In the genomic region with DNA sequence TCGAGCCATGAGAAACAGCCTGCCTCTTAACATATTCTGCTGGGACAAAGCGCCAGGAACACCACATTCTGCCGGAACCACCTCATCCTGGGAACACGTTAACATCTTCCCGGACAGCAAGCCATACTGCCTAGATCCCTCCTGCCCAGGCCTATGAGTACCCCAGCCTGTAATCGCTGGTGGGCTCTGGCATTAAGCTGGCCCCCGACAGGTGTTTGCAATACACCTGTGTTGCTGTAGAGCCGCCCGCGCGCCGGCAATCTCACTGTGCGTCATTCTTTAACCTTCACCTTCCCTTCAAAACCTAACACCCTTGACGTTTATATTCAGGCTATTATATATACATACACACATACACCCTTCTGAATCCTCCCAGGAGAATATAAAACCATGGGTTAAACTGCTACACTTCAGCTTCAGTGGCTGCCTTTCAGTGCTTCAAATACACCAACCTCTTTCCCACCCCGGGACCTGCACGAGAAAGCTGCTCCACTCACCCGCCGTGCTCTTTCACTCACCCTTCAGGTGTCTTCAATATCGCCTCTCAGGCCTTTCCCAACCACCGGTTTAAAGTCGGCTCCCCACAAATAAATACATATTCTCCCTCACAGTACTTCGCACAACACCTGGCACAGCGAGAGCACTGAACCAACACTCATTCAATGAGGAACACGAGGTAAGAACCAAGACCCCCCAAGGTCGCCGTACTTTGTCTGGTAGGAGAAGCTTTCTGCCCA, we compare ENCODE assay signal across 9 cellular contexts. TPM values are rescaled to one million over a fixed set of nuclear protein-coding genes. Genes with fewer than 3 reads are reported as not detected.
DNase-seq lines count a peak whose midpoint lies in the region; ATAC-seq, FAIRE-seq and TF ChIP-seq lines count a peak whose summit lies in the region.
"Had no signal": no experiment of that assay in that cellular context is flagged by ENCODE, and none has a peak within 500 bp of the region (broad histone marks: within the 10 kb centered on the region; RNA-seq: fewer than 3 reads in every experiment).

No MANE protein-coding gene starts in this region.

- H3K9me3 Mint-ChIP-seq in astrocyte (ENCODE audit: unreplicated experiment) = no peaks in the 10 kb centered on the region

- peaks cover 4% of the 10 kb centered on the region for H3K36me3 Mint-ChIP-seq in astrocyte (ENCODE audit: low read depth, unreplicated experiment)

- peak overlapping the region; percentile 98 for H3K4me2 ChIP-seq in astrocyte (ENCODE audit: low read length)

- H3K27me3 ChIP-seq in cardiac muscle cell (peaks cover 31% of the 10 kb centered on the region), astrocyte (ENCODE audit: insufficient read depth, low read length) (no peaks in the 10 kb centered on the region), right lobe of liver (no peaks in the 10 kb centered on the region), upper lobe of right lung (no peaks in the 10 kb centered on the region)

- intact Hi-C loops in Right ventricle myocardium inferior (cut with DNase I) = no loop called here
- intact Hi-C loops in right lobe of liver (cut with DNase I) = no loop called here
- intact Hi-C loops in upper lobe of right lung (cut with DNase I) = no loop called here

- peaks cover 28% of the 10 kb centered on the region for H4K20me1 ChIP-seq in astrocyte (ENCODE audit: insufficient read depth, low read length)

- H3K79me2 ChIP-seq in astrocyte (ENCODE audit: insufficient read depth, low read length) = peaks cover 31% of the 10 kb centered on the region

- H3K4me3 ChIP-seq in cardiac muscle cell (peak overlapping the region; percentile 62), astrocyte (ENCODE audit: insufficient read depth, low read depth, low read length) (peak overlapping the region; percentile 93), right lobe of liver (peak overlapping the region; percentile 87 to 97 (median 88)), upper lobe of right lung (peak overlapping the region; percentile 100)

- H3K27ac ChIP-seq in cardiac muscle cell (no peak overlapping the region), astrocyte (ENCODE audit: low read depth, low read length) (no peak overlapping the region), right lobe of liver (no peak overlapping the region), upper lobe of right lung (no peak overlapping the region)

- TF ChIP-seq CTCF in cardiac muscle cell (IDR thresholded peaks at IDR 0.05; ENCODE audit: low read depth, low read length) (no peak), astrocyte (IDR thresholded peaks at IDR 0.05; ENCODE audit: insufficient read depth, low read depth, low read length) (no peak), right lobe of liver (IDR thresholded peaks at IDR 0.05) (no peak), upper lobe of right lung (IDR thresholded peaks at IDR 0.05) (no peak)

- DNase-seq in cardiac muscle cell (ENCODE audit: low read depth in 1 of 2, low spot score in 1 of 2) (no peak), Right ventricle myocardium inferior (ENCODE audit: missing footprints) (no peak), astrocyte (ENCODE audit: low read depth) (no peak), right lobe of liver (no peak), upper lobe of right lung (no peak), NCI-H2196 treated with DMSO at 0.1 percent for 48 hours (lab: John Stamatoyannopoulos, UW; ENCODE audit: unreplicated experiment) (no peak), NOMO-1 treated with dmso at 0.1 percent for 144 hours (lab: John Stamatoyannopoulos, UW; ENCODE audit: unreplicated experiment) (no peak), SW 1271 (lab: John Stamatoyannopoulos, UW) (no peak)

- H3K27ac Mint-ChIP-seq in astrocyte (ENCODE audit: unreplicated experiment) = peak overlapping the region; percentile 94

- H3K9me3 ChIP-seq in cardiac muscle cell (ENCODE audit: low read depth) = no peaks in the 10 kb centered on the region
- H3K9me3 ChIP-seq in astrocyte (ENCODE audit: insufficient read depth, low read depth, low read length) = no peaks in the 10 kb centered on the region
- H3K9me3 ChIP-seq in right lobe of liver = no peaks in the 10 kb centered on the region
- H3K9me3 ChIP-seq in upper lobe of right lung = no peaks in the 10 kb centered on the region

- ATAC-seq in Right ventricle myocardium inferior (no peak), right lobe of liver (no peak), upper lobe of right lung (no peak)

- H3K4me1 ChIP-seq in cardiac muscle cell (ENCODE audit: low read depth) (peaks cover 2% of the 10 kb centered on the region), astrocyte (ENCODE audit: insufficient read depth, low read length) (peaks cover 10% of the 10 kb centered on the region), right lobe of liver (peaks cover 0 to 15% (median 4%) of the 10 kb centered on the region in 4 donors), upper lobe of right lung (peaks cover 29% of the 10 kb centered on the region)

- peaks cover 15% of the 10 kb centered on the region for H3K27me3 Mint-ChIP-seq in astrocyte (ENCODE audit: low read depth, unreplicated experiment)

- H3K9ac ChIP-seq in astrocyte (ENCODE audit: low read length) = peak overlapping the region; percentile 97

- peaks cover 15% of the 10 kb centered on the region for H3K4me1 Mint-ChIP-seq in astrocyte (ENCODE audit: low read depth, unreplicated experiment)

- no peak for FAIRE-seq in astrocyte (lab: Jason Lieb, UNC)
- FAIRE-seq: islet of Langerhans had no signal

- H2AFZ ChIP-seq in astrocyte (ENCODE audit: low read depth, low read length) = peak overlapping the region; percentile 97

- TF ChIP-seq POLR2A in right lobe of liver (IDR thresholded peaks at IDR 0.05) = no peak

- H3K36me3 ChIP-seq in cardiac muscle cell (no peaks in the 10 kb centered on the region), astrocyte (ENCODE audit: insufficient read depth, low read length) (peaks cover 8% of the 10 kb centered on the region), right lobe of liver (no peaks in the 10 kb centered on the region), upper lobe of right lung (peaks cover 12% of the 10 kb centered on the region)

- 35% methylated on average over 22 of the region's 26 CpGs for WGBS in right lobe of liver (ENCODE audit: insufficient coverage, low coverage, low lambda C conversion rate, missing lambda C conversion rate)

- peak overlapping the region; percentile 91 for H3K4me3 Mint-ChIP-seq in astrocyte (ENCODE audit: unreplicated experiment)

RNA-seq across cellular contexts. Expression of a gene that starts 1.0 kb away (rescaled TPM):
- total RNA-seq in cardiac muscle cell (31.7 and 35.4 TPM in 2 replicates), Right ventricle myocardium inferior (10.7 TPM), astrocyte (20.7 and 30.8 TPM in 2 replicates), right lobe of liver (10 to 100 TPM in 5 of 6 experiments, 1 to 10 TPM in 1; 6.8 to 14.1 (median 11.3) TPM), upper lobe of right lung (25.1 TPM)
- polyA plus RNA-seq in cardiac muscle cell = 38.0 and 46.9 TPM in 2 replicates
